ENCODE assay signal across 1 cellular context in the genomic region with DNA sequence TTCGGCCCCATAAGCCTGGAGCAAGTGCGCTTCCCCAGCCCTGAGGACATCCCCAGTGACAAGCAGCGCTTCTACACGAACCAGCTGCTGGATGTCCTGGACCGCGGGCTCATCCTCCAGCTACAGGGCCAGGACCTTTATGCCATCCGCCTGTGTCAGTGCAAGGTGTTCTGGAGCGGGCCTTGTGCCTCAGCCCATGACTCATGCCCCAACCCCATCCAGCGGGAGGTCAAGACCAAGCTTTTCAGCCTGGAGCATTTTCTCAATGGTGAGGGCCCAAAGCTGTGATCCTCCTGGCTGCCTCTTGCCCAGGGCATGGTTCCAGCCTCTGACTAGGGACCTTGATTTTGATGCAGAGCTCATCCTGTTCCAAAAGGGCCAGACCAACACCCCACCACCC.
TF ChIP-seq lines count a peak whose summit lies in the region.

No MANE protein-coding gene starts in this region.

TF ChIP-seq in GM12878, 131 proteins besides CTCF, POLR2A, EP300 and RAD21:
- TF ChIP-seq POLR2AphosphoS5 (IDR thresholded peaks at IDR 0.05; ENCODE audit: low read length) (peak; percentile 15; the same call in 1 of the 2 replicates), PML (IDR thresholded peaks at IDR 0.05; ENCODE audit: low read length) (no peak)
